ENCODE assay signal across 8 cellular contexts in genomic region chr12:110677206-110677911, GRCh38. TPM values are rescaled to one million over a fixed set of nuclear protein-coding genes. Genes with fewer than 3 reads are reported as not detected.
DNase-seq lines count a peak whose midpoint lies in the region; ATAC-seq and FAIRE-seq lines count a peak whose summit lies in the region.

No MANE protein-coding gene starts in this region.

- no peaks in the 10 kb centered on the region for H3K9me3 ChIP-seq in small intestine (ENCODE audit: control insufficient read depth, low read depth)

- ATAC-seq in GM19035 (IDR thresholded peaks at IDR 0.05; ENCODE audit: unreplicated experiment) (peak; percentile 67), HG03103 (IDR thresholded peaks at IDR 0.05; ENCODE audit: low read depth, unreplicated experiment) (peak; percentile 72), sciatic nerve (peak; percentile 24)

- H3K4me3 ChIP-seq in small intestine (ENCODE audit: low read depth in 1 of 2, low read length in 2 of 2): no peak overlapping the region

- no peak for FAIRE-seq in small intestine (lab: Jason Lieb, UNC)

- no peaks in the 10 kb centered on the region for H3K4me1 ChIP-seq in small intestine (ENCODE audit: control insufficient read depth in 2 of 2, insufficient read depth in 1 of 2, low read depth in 1 of 2, low read length in 1 of 2)

- peak; percentile 10 for DNase-seq in A172 (ENCODE audit: low spot score)
- DNase-seq in UCSD-AML1 (lab: John Stamatoyannopoulos, UW; ENCODE audit: unreplicated experiment): peak; percentile 59
- DNase-seq in sciatic nerve (ENCODE audit: low spot score): no peak
- no peak for DNase-seq in small intestine
- DNase-seq in NCI-H446 (lab: John Stamatoyannopoulos, UW): no peak
- no peak for DNase-seq in activated CD8-positive, alpha-beta memory T cell treated with anti-CD3 and anti-CD28 coated beads for 24 hours

- H3K27me3 ChIP-seq in small intestine (ENCODE audit: control insufficient read depth in 2 of 2, insufficient read depth in 2 of 2, low read length in 2 of 2): no peaks in the 10 kb centered on the region

- intact Hi-C loops in sciatic nerve (cut with DNase I): no loop called here

- WGBS in small intestine, 3 donors: 53 to 69% (median 57%) methylated on average over 5 of the region's 5 CpGs

- H3K27ac ChIP-seq in small intestine (ENCODE audit: low read depth in 1 of 2, low read length in 1 of 2): no peak overlapping the region

- H3K36me3 ChIP-seq in small intestine (ENCODE audit: control insufficient read depth in 2 of 2, insufficient read depth in 2 of 2, low read length in 2 of 2): no peaks in the 10 kb centered on the region

RNA-seq across cellular contexts. Expression of gene HVCN1, which starts 11.6 kb away (rescaled TPM):
- total RNA-seq in A172 (2014; rRNA removed; shearing (Covaris generic)): 0.14 and 0.95 TPM in 2 replicates
- 7.5 TPM for total RNA-seq in sciatic nerve
- 1 to 10 TPM; 1.9 to 4.5 (median 2.5) TPM for polyA plus RNA-seq in small intestine

Comparison
In these comparisons a context has a peak if more than half of its experiments do, and no peak if none do; other contexts are left out.
1. DNase-seq: peak in A172 (single experiment) and UCSD-AML1 (single experiment); none in sciatic nerve (single experiment), small intestine (single experiment), NCI-H446 (0 of 2) and activated CD8-positive, alpha-beta memory T cell treated with anti-CD3 and anti-CD28 coated beads for 24 hours (single experiment).
2. Peak in every context shown above with its lines, with median percentiles within 50 percentile points of each other: ATAC-seq.